9 cellular contexts compared by ENCODE assay signal in genomic region chr6:158655569-158656450, GRCh38. TPM values are rescaled to one million over a fixed set of nuclear protein-coding genes. Genes with fewer than 3 reads are reported as not detected.
DNase-seq lines count a peak whose midpoint lies in the region; ATAC-seq and TF ChIP-seq lines count a peak whose summit lies in the region.
"Had no signal": no experiment of that assay in that cellular context is flagged by ENCODE, and none has a peak within 500 bp of the region (broad histone marks: within the 10 kb centered on the region; RNA-seq: fewer than 3 reads in every experiment).

No MANE protein-coding gene starts in this region.

- no peak overlapping the region for H2AFZ ChIP-seq in PC-9

- no peaks in the 10 kb centered on the region for H3K9me2 ChIP-seq in PC-9 (ENCODE audit: insufficient read depth)

- H3K4me1 ChIP-seq in PC-9 (replicated peaks; ENCODE audit: insufficient read depth) = peaks cover 60% of the 10 kb centered on the region
- H3K4me1 ChIP-seq in esophagus muscularis mucosa = peaks cover 16 to 26% (median 26%) of the 10 kb centered on the region in 4 donors

- TF ChIP-seq CTCF in PC-9 (conservative IDR thresholded peaks at IDR 0.05) = no peak
- no peak for TF ChIP-seq CTCF in esophagus muscularis mucosa (IDR thresholded peaks at IDR 0.05)

- no peak for TF ChIP-seq EP300 in esophagus muscularis mucosa (IDR thresholded peaks at IDR 0.05)

- TF ChIP-seq POLR2A in esophagus muscularis mucosa (IDR thresholded peaks at IDR 0.05; ENCODE audit: low read depth) = no peak

- H3F3A ChIP-seq in PC-9 (ENCODE audit: insufficient read depth, low read depth) = peaks cover 51% of the 10 kb centered on the region

- POLR2A ChIA-PET in PC-9 (lab: Charles Lee; ENCODE audit: unreplicated experiment) = no interaction called here

- H3K27me3 ChIP-seq in PC-9 (ENCODE audit: insufficient read depth, low read depth) = no peaks in the 10 kb centered on the region
- no peaks in the 10 kb centered on the region for H3K27me3 ChIP-seq in esophagus muscularis mucosa

- no peaks in the 10 kb centered on the region for H3K9me3 Mint-ChIP-seq in T-helper 1 cell treated with Interleukin-12 subunit alpha and Interleukin-12 subunit beta and Interleukin-4 antibody, amounts not matched to agents 30 μg/mL and 1 μg/mL, for 36 hours

- peaks cover 60% of the 10 kb centered on the region for H3K4me1 Mint-ChIP-seq in T-helper 1 cell treated with Interleukin-12 subunit alpha and Interleukin-12 subunit beta and Interleukin-4 antibody, amounts not matched to agents 30 μg/mL and 1 μg/mL, for 36 hours (ENCODE audit: low read depth)

- no peaks in the 10 kb centered on the region for H3K27me3 Mint-ChIP-seq in T-helper 1 cell treated with Interleukin-12 subunit alpha and Interleukin-12 subunit beta and Interleukin-4 antibody, amounts not matched to agents 30 μg/mL and 1 μg/mL, for 36 hours (ENCODE audit: low read depth)

- H3K27ac ChIP-seq in PC-9 (peak overlapping the region; percentile 77), esophagus muscularis mucosa (replicated peaks in 1 of 4) (peak overlapping the region in 3 of 4 donors; percentile 73 to 86 (median 81))

- peak overlapping the region; percentile 66 for H3K4me2 ChIP-seq in PC-9

- ATAC-seq in GM21529 (IDR thresholded peaks at IDR 0.05; ENCODE audit: unreplicated experiment) (no peak), HG03108 (IDR thresholded peaks at IDR 0.05; ENCODE audit: unreplicated experiment) (no peak)

- WGBS in esophagus muscularis mucosa = 88% methylated on average over 18 of the region's 22 CpGs

- H3K4me3 Mint-ChIP-seq in T-helper 1 cell treated with Interleukin-12 subunit alpha and Interleukin-12 subunit beta and Interleukin-4 antibody, amounts not matched to agents 30 μg/mL and 1 μg/mL, for 36 hours = peak overlapping the region; percentile 86

- BruUV-seq in PC-9 (replicated peaks; lab: Mats Ljungman, UMichigan) = no TSS peak

- H3K36me3 Mint-ChIP-seq in T-helper 1 cell treated with Interleukin-12 subunit alpha and Interleukin-12 subunit beta and Interleukin-4 antibody, amounts not matched to agents 30 μg/mL and 1 μg/mL, for 36 hours (ENCODE audit: low read depth) = peaks cover 68% of the 10 kb centered on the region

- intact Hi-C loops in PC-9 (cut with micrococcal nuclease; ENCODE audit: unreplicated experiment) (no loop called here), esophagus muscularis mucosa (cut with DNase I) (no loop called here)

- peak overlapping the region; percentile 16; the same call in 1 of the 2 replicates for H3K4me3 ChIP-seq in PC-9
- no peak overlapping the region for H3K4me3 ChIP-seq in esophagus muscularis mucosa

- CTCF ChIA-PET in PC-9 (lab: Charles Lee) = no interaction called here

- H3K79me2 ChIP-seq in PC-9 (ENCODE audit: low read depth) = peaks cover 8% of the 10 kb centered on the region

- H3K36me3 ChIP-seq in PC-9 (ENCODE audit: low read depth) = no peaks in the 10 kb centered on the region
- no peaks in the 10 kb centered on the region for H3K36me3 ChIP-seq in esophagus muscularis mucosa

- H3K9me3 ChIP-seq in PC-9 (ENCODE audit: insufficient read depth, low read depth) (no peaks in the 10 kb centered on the region), esophagus muscularis mucosa (no peaks in the 10 kb centered on the region)

- DNase-seq in T-helper 1 cell (no peak), PC-9 (peak in 1 of 2 experiments; percentile 61), esophagus muscularis mucosa (ENCODE audit: extremely low spot score) (peak; percentile 85), NCI-H82 treated with DMSO at 0.1 percent for 48 hours (lab: John Stamatoyannopoulos, UW; ENCODE audit: unreplicated experiment) (no peak)
- peak; percentile 28 for DNase-seq in stimulated activated CD8-positive, alpha-beta memory T cell treated with anti-CD3 and anti-CD28 coated beads, Interleukin-4, amount 100 ng/mL, for 48 hours
- DNase-seq: mesendoderm had no signal

- peak overlapping the region; percentile 34 for H3K27ac Mint-ChIP-seq in T-helper 1 cell treated with Interleukin-12 subunit alpha and Interleukin-12 subunit beta and Interleukin-4 antibody, amounts not matched to agents 30 μg/mL and 1 μg/mL, for 36 hours

- no peaks in the 10 kb centered on the region for H4K20me1 ChIP-seq in PC-9 (ENCODE audit: insufficient read depth)

RNA-seq across cellular contexts. Expression of gene SYTL3, which starts 6.0 kb away (rescaled TPM):
- total RNA-seq in PC-9 (2021) (7.8 and 8.3 TPM in 2 replicates), esophagus muscularis mucosa (10 to 100 TPM in 1 of 4 donors, 1 to 10 TPM in 3; 4.8 to 10.1 (median 7.6) TPM)

RNA-seq across cellular contexts. Expression of gene DYNLT1, which starts 11.3 kb away (rescaled TPM):
- total RNA-seq in PC-9 (2021) = 99.6 and 105 TPM in 2 replicates
- total RNA-seq in esophagus muscularis mucosa = 100 to 1,000 TPM in 3 of 4 donors, 10 to 100 TPM in 1; 90.7 to 147 (median 102) TPM

Comparison
In these comparisons a context has a peak if more than half of its experiments do, and no peak if none do; other contexts are left out.
1. DNase-seq: peak in esophagus muscularis mucosa (single experiment) and stimulated activated CD8-positive, alpha-beta memory T cell treated with anti-CD3 and anti-CD28 coated beads, Interleukin-4, amount 100 ng/mL, for 48 hours (single experiment); none in T-helper 1 cell (0 of 5) and NCI-H82 treated with DMSO at 0.1 percent for 48 hours (single experiment).